Comparison of ENCODE assay signal across 10 cellular contexts in genomic region chr1:110341146-110341871, GRCh38. TPM values are rescaled to one million over a fixed set of nuclear protein-coding genes. Genes with fewer than 3 reads are reported as not detected.
DNase-seq lines count a peak whose midpoint lies in the region; ATAC-seq, FAIRE-seq and TF ChIP-seq lines count a peak whose summit lies in the region.
"Had no signal": no experiment of that assay in that cellular context is flagged by ENCODE, and none has a peak within 500 bp of the region (broad histone marks: within the 10 kb centered on the region; RNA-seq: fewer than 3 reads in every experiment).

No MANE protein-coding gene starts in this region.

- H3K4me2 ChIP-seq in SU-DHL-6 (ENCODE audit: low read depth, low read length, poor library complexity, severe bottlenecking), result peak overlapping the region; percentile 84

- peaks cover 21% of the 10 kb centered on the region for H3K4me1 ChIP-seq in iPS-15b (ENCODE audit: control insufficient read depth, insufficient read depth, low read length)

- peaks cover 53% of the 10 kb centered on the region for H4K20me1 ChIP-seq in SU-DHL-6 (ENCODE audit: low read depth, low read length)

- DNase-seq in AG04450 (ENCODE audit: low read depth, low spot score) (no peak), GM12891 (ENCODE audit: insufficient read length, low spot score) (no peak), putamen (ENCODE audit: low spot score) (no peak)
- DNase-seq: NCI-H1436 had no signal

- peaks cover 41% of the 10 kb centered on the region for H3F3A ChIP-seq in SU-DHL-6 (ENCODE audit: insufficient read depth)

- CTCF ChIA-PET in AG04450 (lab: Charles Lee), result interaction anchor here (1.7 to 10.3 kb wide), 2 partner anchors 71 to 119 kb away, joined by 9 to 82 read pairs; no protein-coding TSS in a partner anchor

- TF ChIP-seq POLR2A in GM12891 (IDR thresholded peaks at IDR 0.05; ENCODE audit: low read depth, low read length), result 0 out of 2 replicates have a peak, but pooled peaks have one; percentile 17

- H3K36me3 ChIP-seq in SU-DHL-6 (ENCODE audit: low read length) (peaks cover 51% of the 10 kb centered on the region), iPS-15b (ENCODE audit: control insufficient read depth, insufficient read depth, low read length) (peaks cover 18% of the 10 kb centered on the region)

- no peaks in the 10 kb centered on the region for H3K9me2 ChIP-seq in SU-DHL-6 (replicated peaks; ENCODE audit: insufficient read depth, low read length)

- H3K27ac ChIP-seq in AG04450 (ENCODE audit: low read depth, low read length) (no peak overlapping the region), SU-DHL-6 (ENCODE audit: low read depth, low read length) (no peak overlapping the region)

- ATAC-seq in HG02852 (IDR thresholded peaks at IDR 0.05; ENCODE audit: unreplicated experiment) (no peak), GM21825 (IDR thresholded peaks at IDR 0.05; ENCODE audit: unreplicated experiment) (no peak), HG03439 (IDR thresholded peaks at IDR 0.05; ENCODE audit: unreplicated experiment) (no peak)

- H3K9me3 ChIP-seq in AG04450 (ENCODE audit: control insufficient read depth, insufficient read depth, low read length), result peaks cover 3% of the 10 kb centered on the region; the same call in 1 of the 2 replicates
- no peaks in the 10 kb centered on the region for H3K9me3 ChIP-seq in SU-DHL-6 (ENCODE audit: insufficient read depth, low read length)
- no peaks in the 10 kb centered on the region for H3K9me3 ChIP-seq in iPS-15b (ENCODE audit: control insufficient read depth, insufficient read depth, low read length)

- POLR2A ChIA-PET in AG04450 (lab: Yijun Ruan, JAX), result interaction anchor here (4.0 kb wide), 1 partner anchor 123 kb away, joined by 14 read pairs; no protein-coding TSS in a partner anchor

- no peak for FAIRE-seq in GM12891 (lab: Jason Lieb, UNC)
- FAIRE-seq: TTC549 had no signal

- H3K4me3 ChIP-seq in AG04450 (ENCODE audit: low read depth, low read length) (peak overlapping the region; percentile 98), SU-DHL-6 (ENCODE audit: insufficient read depth, low read length, poor library complexity, severe bottlenecking) (peak overlapping the region; percentile 88), iPS-15b (ENCODE audit: low read depth, low read length) (peak overlapping the region; percentile 95)

- no peak overlapping the region for H2AFZ ChIP-seq in SU-DHL-6 (ENCODE audit: low read depth, low read length, severe bottlenecking)

- TF ChIP-seq CTCF in AG04450 (IDR thresholded peaks at IDR 0.05; ENCODE audit: low read depth, low read length) (no peak), SU-DHL-6 (IDR thresholded peaks at IDR 0.05; ENCODE audit: insufficient read depth, low read length, poor library complexity, severe bottlenecking) (no peak)

- peaks cover 70% of the 10 kb centered on the region for H3K79me2 ChIP-seq in SU-DHL-6 (ENCODE audit: insufficient read depth, low read length)

- H3K9ac ChIP-seq in SU-DHL-6 (ENCODE audit: low read length), result peak overlapping the region; percentile 97
- no peak overlapping the region for H3K9ac ChIP-seq in iPS-15b (ENCODE audit: low read depth, low read length)

- no peaks in the 10 kb centered on the region for H3K27me3 ChIP-seq in AG04450 (ENCODE audit: control insufficient read depth, insufficient read depth, low read length)
- no peaks in the 10 kb centered on the region for H3K27me3 ChIP-seq in SU-DHL-6 (ENCODE audit: low read length)
- no peaks in the 10 kb centered on the region for H3K27me3 ChIP-seq in iPS-15b (ENCODE audit: control insufficient read depth, insufficient read depth, low read length)

TF ChIP-seq in GM12891, 5 proteins besides CTCF, POLR2A, EP300 and RAD21:
- TF ChIP-seq PAX5 (IDR thresholded peaks at IDR 0.05; ENCODE audit: insufficient read depth, low read length, severe bottlenecking), result no peak
- TF ChIP-seq TAF1 (IDR thresholded peaks at IDR 0.05; ENCODE audit: low read depth, low read length), result no peak
- no peak for TF ChIP-seq POLR2AphosphoS5 (IDR thresholded peaks at IDR 0.05; ENCODE audit: low read depth, low read length)

RNA-seq across cellular contexts. Expression of gene RBM15, which starts 2.1 kb away (rescaled TPM):
- polyA plus RNA-seq in AG04450 (2011; rRNA removed), result 8.9 and 9.6 TPM in 2 replicates
- polyA minus RNA-seq in AG04450 (2011; rRNA and poly(A)+ RNA removed), result 59.1 and 68.1 TPM in 2 replicates
- 13.4 TPM for polyA plus RNA-seq in GM12891 (2012; ENCODE audit: low read depth, missing spikeins)

RNA-seq across cellular contexts. Expression of gene SLC16A4, which starts 49.5 kb away (rescaled TPM):
- 77.2 and 98.8 TPM in 2 replicates for polyA plus RNA-seq in AG04450 (2011; rRNA removed)
- 54.8 and 88.1 TPM in 2 replicates for polyA minus RNA-seq in AG04450 (2011; rRNA and poly(A)+ RNA removed)
- 0.12 TPM for polyA plus RNA-seq in GM12891 (2012; ENCODE audit: low read depth, missing spikeins)
